In genomic region chr19:57706346-57706745, GRCh38 we compare ENCODE assay signal across 21 cellular contexts. TPM values are rescaled to one million over a fixed set of nuclear protein-coding genes. Genes with fewer than 3 reads are reported as not detected.
"Had no signal": no experiment of that assay in that cellular context is flagged by ENCODE, and none has a peak within 500 bp of the region (broad histone marks: within the 10 kb centered on the region; RNA-seq: fewer than 3 reads in every experiment).

No MANE protein-coding gene starts in this region.

- H3K36me3 ChIP-seq: prostate gland had no signal

- H3K27me3 ChIP-seq: gastroesophageal sphincter, sigmoid colon, testis had no signal

- H3K9me3 ChIP-seq: prostate gland, testis had no signal

- FAIRE-seq: TTC549, urothelium cell line had no signal

- DNase-seq: activated CD4-positive, alpha-beta T cell treated with anti-CD3 and anti-CD28 coated beads, Interleukin-2, amount 50 U/mL, for 48 hours; activated gamma-delta T cell treated with Interleukin-2 at 50 U/mL for 16 hours; central memory CD4-positive, alpha-beta T cell; cortex of kidney; effector memory CD4-positive, alpha-beta T cell; left ventricle myocardium superior; mesendoderm; nucleus accumbens; sigmoid colon; stimulated activated CD4-positive, alpha-beta T cell treated with anti-CD3 and anti-CD28 coated beads, Interleukin-12 subunit alpha, Interleukin-12 subunit beta, amount 100 ng/mL, for 4 hours; stimulated activated CD4-positive, alpha-beta T cell treated with anti-CD3 and anti-CD28 coated beads, Interleukin-2, amount 100 ng/mL, for 48 hours; stimulated activated naive CD8-positive, alpha-beta T cell treated with anti-CD3 and anti-CD28 coated beads, Interleukin-15, Interleukin-2, amounts not matched to agents 100 U/mL and 50 U/mL, for 24 hours; T-helper 2 cell; testis had no signal

- H3K4me3 ChIP-seq: prostate gland, testis had no signal

- H3K4me1 ChIP-seq: prostate gland, testis had no signal

- ATAC-seq: activated CD4-positive, CD25-positive, alpha-beta regulatory T cell treated with anti-CD3 and anti-CD28 coated beads, Interleukin-2, amount 50 U/mL, for 24 hours; gastroesophageal sphincter; left ventricle myocardium superior; stimulated activated naive CD8-positive, alpha-beta T cell treated with anti-CD3 and anti-CD28 coated beads, Interleukin-15, Interleukin-2, amounts not matched to agents 100 U/mL and 50 U/mL, for 24 hours had no signal

- H3K27ac ChIP-seq: gastroesophageal sphincter, prostate gland, sigmoid colon, testis had no signal

RNA-seq across cellular contexts. Expression of gene ZSCAN4, which starts 37.6 kb away (rescaled TPM):
- total RNA-seq: epithelial cell of proximal tubule, gastroesophageal sphincter, kidney epithelial cell, left ventricle myocardium superior, prostate gland had no signal
- polyA plus RNA-seq: sigmoid colon had no signal
